ENCODE assay signal across 8 cellular contexts in the genomic region with DNA sequence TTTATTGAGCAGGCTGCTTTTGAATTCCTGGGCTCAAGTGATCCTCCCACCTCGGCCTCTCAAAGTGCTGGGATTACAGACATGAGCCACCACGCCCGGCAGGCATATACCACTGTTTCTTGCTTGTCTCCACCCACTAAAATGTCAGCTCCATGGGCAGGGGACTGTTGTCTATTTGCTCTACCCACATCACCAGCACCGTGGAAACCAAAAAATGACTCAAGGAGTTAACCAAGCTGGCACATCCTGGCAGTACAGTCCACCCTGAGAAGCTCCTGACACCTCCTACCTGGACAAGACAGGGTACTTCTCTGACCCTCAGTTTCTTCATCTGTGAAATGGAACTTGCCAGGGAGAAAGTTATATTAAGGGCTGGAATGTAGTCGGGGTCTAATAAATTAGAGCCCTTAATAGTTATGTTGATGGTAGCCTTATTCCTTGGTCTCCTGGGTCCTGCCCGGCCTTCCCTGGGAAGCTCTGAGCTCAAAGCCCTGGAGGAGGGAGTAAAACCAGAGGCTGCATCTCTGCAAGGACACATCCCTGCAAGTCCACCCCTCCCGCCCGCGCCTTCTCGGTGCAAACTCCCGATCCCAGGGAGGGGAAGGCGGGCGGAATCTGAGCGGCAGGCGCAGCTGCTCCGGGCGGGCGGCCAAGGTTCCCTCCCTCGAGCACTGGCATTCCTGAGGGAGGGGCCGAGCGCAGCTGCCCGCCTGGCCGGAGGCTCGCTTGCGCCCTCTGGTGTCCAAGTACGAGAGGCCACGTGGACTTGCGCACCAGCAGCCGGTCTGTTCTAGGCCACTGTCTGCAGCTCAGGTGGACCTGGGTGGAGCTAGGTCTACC. TPM values are rescaled to one million over a fixed set of nuclear protein-coding genes. Genes with fewer than 3 reads are reported as not detected.
DNase-seq lines count a peak whose midpoint lies in the region; TF ChIP-seq lines count a peak whose summit lies in the region.

No MANE protein-coding gene starts in this region.

- DNase-seq in SIG-M5 treated with dmso at 0.1 percent for 504 hours (lab: John Stamatoyannopoulos, UW; ENCODE audit: unreplicated experiment) (peak; percentile 82), SIG-M5 (lab: John Stamatoyannopoulos, UW) (no peak), MV-4-11 (lab: John Stamatoyannopoulos, UW) (peak; percentile 64), SK-N-DZ (ENCODE audit: low spot score) (peak; percentile 77), globus pallidus (ENCODE audit: low spot score) (peak; percentile 88), ovary (peak; percentile 95 to 99 (median 97)), thyroid gland (peak; percentile 96 to 98)
- DNase-seq in activated naive CD4-positive, alpha-beta T cell (lab: John Stamatoyannopoulos, UW), result peak; percentile 37 to 64 (median 52)

- no peak for TF ChIP-seq POLR2A in ovary (IDR thresholded peaks at IDR 0.05)
- TF ChIP-seq POLR2A in thyroid gland (IDR thresholded peaks at IDR 0.05), result no peak

- H3K36me3 ChIP-seq in ovary (no peaks in the 10 kb centered on the region), thyroid gland (no peaks in the 10 kb centered on the region)

- H3K27me3 ChIP-seq in ovary (no peaks in the 10 kb centered on the region), thyroid gland (no peaks in the 10 kb centered on the region)

- intact Hi-C loops in ovary (cut with DNase I) (loop anchor here (2.0 to 5.0 kb wide), 2 partner anchors 95 to 97 kb away; no protein-coding TSS in a partner anchor), thyroid gland (cut with DNase I) (loop anchor here (2.0 kb wide), 1 partner anchor 97 kb away; no protein-coding TSS in a partner anchor)

- no peak for TF ChIP-seq EP300 in ovary (IDR thresholded peaks at IDR 0.05)

- TF ChIP-seq CTCF in ovary (IDR thresholded peaks at IDR 0.05), result peak; percentile 95 to 98 (median 98)
- peak; percentile 85 to 98 (median 92) for TF ChIP-seq CTCF in thyroid gland (IDR thresholded peaks at IDR 0.05)

- H3K9me3 ChIP-seq in ovary (no peaks in the 10 kb centered on the region), thyroid gland (no peaks in the 10 kb centered on the region)

- no peaks in the 10 kb centered on the region for H3K4me1 ChIP-seq in ovary (ENCODE audit: insufficient read depth)
- H3K4me1 ChIP-seq in thyroid gland, result peaks cover 0 to 7% of the 10 kb centered on the region in 2 donors

- WGBS in ovary, 3 donors, result 3 to 5% (median 4%) methylated on average over 25 to 29 of the region's 29 CpGs
- WGBS in thyroid gland, 2 donors, result 7 to 11% methylated on average over 22 of the region's 29 CpGs

- no peak overlapping the region for H3K4me3 ChIP-seq in ovary
- no peak overlapping the region for H3K4me3 ChIP-seq in thyroid gland (replicated peaks in 1 of 3)

- H3K27ac ChIP-seq in ovary (no peak overlapping the region), thyroid gland (no peak overlapping the region)

RNA-seq across cellular contexts. Expression of a gene that starts 14.1 kb away (rescaled TPM):
- not detected in 2 replicates for polyA plus RNA-seq in SK-N-DZ (2014; cell fraction: cytosol; rRNA removed)
- polyA plus RNA-seq in SK-N-DZ (2014; cell fraction: nucleus; rRNA removed), result not detected in 2 replicates
- not detected for total RNA-seq in ovary
- polyA plus RNA-seq in ovary, result not detected
- total RNA-seq in thyroid gland, result not detected

RNA-seq across cellular contexts. Expression of a gene that starts 17.1 kb away (rescaled TPM):
- polyA plus RNA-seq in SK-N-DZ (2014; cell fraction: cytosol; rRNA removed), result not detected in 2 replicates
- not detected in 2 replicates for polyA plus RNA-seq in SK-N-DZ (2014; cell fraction: nucleus; rRNA removed)
- total RNA-seq in ovary (1 to 10 TPM; 1.7 to 9.0 (median 4.4) TPM), thyroid gland (10 to 100 TPM in 1 of 4 donors, 1 to 10 TPM in 3; 2.0 to 10.1 (median 5.3) TPM)
- polyA plus RNA-seq in ovary, result 1 to 10 TPM; 1.5 to 6.7 TPM

RNA-seq across cellular contexts. Expression of a gene that starts 58.7 kb away (rescaled TPM):
- polyA plus RNA-seq in SK-N-DZ (2014; cell fraction: cytosol; rRNA removed), result 0.09 and 0.47 TPM in 2 replicates
- polyA plus RNA-seq in SK-N-DZ (2014; cell fraction: nucleus; rRNA removed), result 1.4 and 1.6 TPM in 2 replicates
- total RNA-seq in ovary, result 10 to 100 TPM; 34.0 to 49.5 (median 40.2) TPM
- polyA plus RNA-seq in ovary, result 10 to 100 TPM; 39.0 to 42.1 TPM
- total RNA-seq in thyroid gland, result 10 to 100 TPM; 18.5 to 46.1 (median 32.6) TPM
